18 cellular contexts compared by ENCODE assay signal in genomic region chr1:184793967-184794366, GRCh38. TPM values are rescaled to one million over a fixed set of nuclear protein-coding genes. Genes with fewer than 3 reads are reported as not detected.
DNase-seq lines count a peak whose midpoint lies in the region; ATAC-seq, FAIRE-seq and TF ChIP-seq lines count a peak whose summit lies in the region.
"Had no signal": no experiment of that assay in that cellular context is flagged by ENCODE, and none has a peak within 500 bp of the region (broad histone marks: within the 10 kb centered on the region; RNA-seq: fewer than 3 reads in every experiment).

No MANE protein-coding gene starts in this region.

- TF ChIP-seq EP300 in HepG2 (IDR thresholded peaks at IDR 0.05; ENCODE audit: low read depth in 2 of 2, low read length in 2 of 2): no peak
- no peak for TF ChIP-seq EP300 in HepG2 (CRISPR knock-in tag; IDR thresholded peaks at IDR 0.05; ENCODE audit: borderline replicate concordance)

- ATAC-seq in HepG2 (no peak), HG02970 (IDR thresholded peaks at IDR 0.05; ENCODE audit: low FRiP score, unreplicated experiment) (no peak)
- no peak for ATAC-seq in activated T-helper 17 cell treated with anti-CD3 and anti-CD28 coated beads, Interleukin-2, amount 50 U/mL, for 72 hours (replicated peaks)

- no peak overlapping the region for H3K4me2 ChIP-seq in HepG2 (ENCODE audit: low read depth, low read length)

- peaks cover 7% of the 10 kb centered on the region for H3K4me1 Mint-ChIP-seq in activated T-helper 17 cell treated with anti-CD3 and anti-CD28 coated beads, Interleukin-2, amount 50 U/mL, for 72 hours

- peaks cover 81% of the 10 kb centered on the region for H3K36me3 Mint-ChIP-seq in activated T-helper 17 cell treated with anti-CD3 and anti-CD28 coated beads, Interleukin-2, amount 50 U/mL, for 72 hours (ENCODE audit: low read depth)

- BruUV-seq in HepG2 (replicated peaks; lab: Mats Ljungman, UMichigan): no TSS peak

- no peak for TF ChIP-seq CTCF in liver (IDR thresholded peaks at IDR 0.05; ENCODE audit: low read depth, low read length, missing input control)
- TF ChIP-seq CTCF in HepG2 (CRISPR knock-in tag; IDR thresholded peaks at IDR 0.05): no peak
- TF ChIP-seq CTCF in neutrophil (IDR thresholded peaks at IDR 0.05): no peak

- no peak overlapping the region for H2AFZ ChIP-seq in HepG2 (ENCODE audit: low read length)

- CTCF ChIA-PET in HepG2 (lab: Yijun Ruan, JAX; ENCODE audit: low intra/inter-chr PET ratio, low total read pairs): no interaction called here

- peak overlapping the region; percentile 11 for H3K27ac Mint-ChIP-seq in activated T-helper 17 cell treated with anti-CD3 and anti-CD28 coated beads, Interleukin-2, amount 50 U/mL, for 72 hours

- H3K4me3 Mint-ChIP-seq in activated T-helper 17 cell treated with anti-CD3 and anti-CD28 coated beads, Interleukin-2, amount 50 U/mL, for 72 hours: no peak overlapping the region
- H3K4me3 Mint-ChIP-seq: CD4-positive, alpha-beta memory T cell had no signal

- in situ Hi-C loops in HepG2 (cut with HindIII; ENCODE audit: extremely low pct_ligation_motif_present, low pct_unique_long_range_greater_than_20kb): no loop called here

- H3K9ac ChIP-seq in liver (ENCODE audit: low read depth in 1 of 2, low read length in 2 of 2): no peak overlapping the region
- H3K9ac ChIP-seq in HepG2 (ENCODE audit: insufficient read depth, low read depth, low read length): no peak overlapping the region

- H3K9me3 Mint-ChIP-seq in activated T-helper 17 cell treated with anti-CD3 and anti-CD28 coated beads, Interleukin-2, amount 50 U/mL, for 72 hours: no peaks in the 10 kb centered on the region
- H3K9me3 Mint-ChIP-seq: CD4-positive, alpha-beta memory T cell had no signal

- peaks cover 7 to 39% (median 29%) of the 10 kb centered on the region in 4 donors for H3K4me1 ChIP-seq in liver (ENCODE audit: control insufficient read depth in 4 of 4, insufficient read depth in 4 of 4, low read length in 3 of 4)
- peaks cover 21% of the 10 kb centered on the region for H3K4me1 ChIP-seq in HepG2 (ENCODE audit: insufficient read depth, low read length)
- peaks cover 32 to 39% of the 10 kb centered on the region in 2 experiments for H3K4me1 ChIP-seq in neutrophil (ENCODE audit: control insufficient read depth in 1 of 2, insufficient read depth in 1 of 2, low read depth in 1 of 2, low read length in 1 of 2)

- 36% methylated on average over 3 of the region's 3 CpGs for WGBS in liver
- 79% methylated on average over 3 of the region's 3 CpGs for WGBS in HepG2 (ENCODE audit: low lambda C conversion rate)

- H3K27me3 ChIP-seq in liver (ENCODE audit: control insufficient read depth in 4 of 4, insufficient read depth in 4 of 4, low read length in 3 of 4): no peaks in the 10 kb centered on the region
- H3K27me3 ChIP-seq in HepG2 (ENCODE audit: control insufficient read depth in 1 of 2, insufficient read depth in 2 of 2, low read length in 2 of 2): no peaks in the 10 kb centered on the region
- H3K27me3 ChIP-seq in neutrophil: no peaks in the 10 kb centered on the region

- intact Hi-C loops in HepG2 (cut with micrococcal nuclease; ENCODE audit: unreplicated experiment): no loop called here

- no peaks in the 10 kb centered on the region for H3K79me2 ChIP-seq in HepG2 (ENCODE audit: insufficient read depth, low read length)

- peak overlapping the region in 1 of 2 donors; percentile 55 for H3K27ac ChIP-seq in liver (ENCODE audit: low read depth in 1 of 2, low read length in 2 of 2)
- no peak overlapping the region for H3K27ac ChIP-seq in HepG2 (ENCODE audit: extremely low read length, insufficient read depth, low read length)
- H3K27ac ChIP-seq in neutrophil: peak overlapping the region; percentile 82

- TF ChIP-seq RAD21 in liver (IDR thresholded peaks at IDR 0.05) (no peak), HepG2 (CRISPR knock-in tag; IDR thresholded peaks at IDR 0.05) (no peak)

- no peaks in the 10 kb centered on the region for H3K27me3 Mint-ChIP-seq in activated T-helper 17 cell treated with anti-CD3 and anti-CD28 coated beads, Interleukin-2, amount 50 U/mL, for 72 hours
- H3K27me3 Mint-ChIP-seq: CD4-positive, alpha-beta memory T cell had no signal

- FAIRE-seq in HepG2 (lab: Jason Lieb, UNC): no peak
- FAIRE-seq: GM19239, H1 had no signal

- no peaks in the 10 kb centered on the region for H3K36me3 ChIP-seq in liver (ENCODE audit: control insufficient read depth in 4 of 4, insufficient read depth in 3 of 4, low read depth in 1 of 4, low read length in 3 of 4)
- no peaks in the 10 kb centered on the region for H3K36me3 ChIP-seq in HepG2 (replicated peaks in 1 of 2; ENCODE audit: control insufficient read depth in 1 of 2, insufficient read depth in 2 of 2, low read length in 2 of 2)
- H3K36me3 ChIP-seq in neutrophil: peaks cover 76% of the 10 kb centered on the region

- no peak overlapping the region for H3K4me3 ChIP-seq in liver (ENCODE audit: low read depth in 1 of 3, low read length in 3 of 3)
- H3K4me3 ChIP-seq in HepG2 (replicated peaks in 1 of 3; ENCODE audit: insufficient read depth in 1 of 3, low read depth in 2 of 3, low read length in 3 of 3): no peak overlapping the region
- H3K4me3 ChIP-seq in neutrophil (ENCODE audit: low read depth in 1 of 2, low read length in 1 of 2): no peak overlapping the region

- TF ChIP-seq POLR2A in HepG2 (IDR thresholded peaks at IDR 0.05; ENCODE audit: insufficient read depth in 1 of 2, low read depth in 2 of 2, low read length in 2 of 2): no peak

- DNase-seq in HepG2 (ENCODE audit: low spot score) (no peak), HCEC 1CT (no peak), GOT3 (lab: John Stamatoyannopoulos, UW) (no peak), GM19240 (ENCODE audit: insufficient read length, low spot score) (no peak)
- DNase-seq: CD4-positive, alpha-beta memory T cell; DMS153; GDM1; NCI-H1105; NCI-H2081; NCI-H2171 treated with DMSO at 0.1 percent for 48 hours; NCI-H748 treated with DMSO at 0.1 percent for 48 hours; SHP77 treated with DMSO at 0.1 percent for 48 hours had no signal

- H3K9me3 ChIP-seq in liver (ENCODE audit: control insufficient read depth in 4 of 4, low read length in 3 of 4) (no peaks in the 10 kb centered on the region), HepG2 (ENCODE audit: low read length) (no peaks in the 10 kb centered on the region), neutrophil (no peaks in the 10 kb centered on the region)

- no peaks in the 10 kb centered on the region for H4K20me1 ChIP-seq in HepG2 (ENCODE audit: insufficient read depth, low read length)

- POLR2A ChIA-PET in HepG2 (lab: Yijun Ruan, JAX): no interaction called here

TF ChIP-seq in liver, 16 proteins besides CTCF, POLR2A, EP300 and RAD21:
- TF ChIP-seq TAF1 (conservative IDR thresholded peaks at IDR 0.05) (no peak), RXRA (IDR thresholded peaks at IDR 0.05) (peak in 1 of 2 donors; percentile 31), HNF4A (conservative IDR thresholded peaks at IDR 0.05) (peak; percentile 21 to 55)

TF ChIP-seq in HepG2, 621 proteins besides CTCF, POLR2A, EP300 and RAD21 (continues in another document):
- TF ChIP-seq ZNF317 (CRISPR knock-in tag; IDR thresholded peaks at IDR 0.05): no peak
- no peak for TF ChIP-seq ZNF3 (CRISPR knock-in tag; IDR thresholded peaks at IDR 0.05)
- TF ChIP-seq RAD51 (IDR thresholded peaks at IDR 0.05; ENCODE audit: borderline replicate concordance): no peak
- no peak for TF ChIP-seq ZNF770 (CRISPR knock-in tag; IDR thresholded peaks at IDR 0.05)

RNA-seq across cellular contexts. Expression of gene EDEM3, which starts 39.3 kb away (rescaled TPM):
- total RNA-seq in liver (10 to 100 TPM; 32.9 to 53.8 TPM), HepG2 (2016; rRNA removed; fragmentation: Illumina TruSeq; extraction: Trizol) (11.8 and 18.2 TPM in 2 replicates)
- polyA plus RNA-seq in liver (10 to 100 TPM; 11.7 to 14.5 TPM), HepG2 (2011; rRNA removed) (10.4 and 13.1 TPM in 2 replicates)
- total RNA-seq in HepG2 (2016; cell fraction: cytosol; rRNA removed; fragmentation: Illumina TruSeq; extraction: Trizol; ENCODE audit: low read depth): 2.6 and 5.4 TPM in 2 replicates
- total RNA-seq in HepG2 (2016; cell fraction: insoluble cytoplasmic fraction; rRNA removed; fragmentation: Illumina TruSeq; extraction: Trizol): 11.9 and 18.8 TPM in 2 replicates
- total RNA-seq in HepG2 (2016; cell fraction: membrane; rRNA removed; fragmentation: Illumina TruSeq; extraction: Trizol): 3.9 and 4.4 TPM in 2 replicates
- total RNA-seq in HepG2 (2016; cell fraction: nucleus; rRNA removed; fragmentation: Illumina TruSeq; extraction: Trizol): 23.9 and 24.0 TPM in 2 replicates
- 6.3 and 7.4 TPM in 2 replicates for polyA plus RNA-seq in HepG2 (2011; cell fraction: cytosol; rRNA removed)
- 11.1 and 14.7 TPM in 2 replicates for polyA plus RNA-seq in HepG2 (2011; cell fraction: nucleus; rRNA removed)
- 12.8 and 13.6 TPM in 2 replicates for polyA plus RNA-seq in HepG2 (2012)
- polyA plus RNA-seq in HepG2 (2016; cell fraction: cytosol; fragmentation: Illumina TruSeq; extraction: Trizol; ENCODE audit: low read depth): 0.31 and 0.55 TPM in 2 replicates
- 6.3 and 7.8 TPM in 2 replicates for polyA plus RNA-seq in HepG2 (2016; cell fraction: insoluble cytoplasmic fraction; fragmentation: Illumina TruSeq; extraction: Trizol; ENCODE audit: low read depth)
- polyA plus RNA-seq in HepG2 (2016; cell fraction: membrane; fragmentation: Illumina TruSeq; extraction: Trizol; ENCODE audit: low read depth): 1.0 and 1.2 TPM in 2 replicates
- polyA plus RNA-seq in HepG2 (2016; cell fraction: nucleus; fragmentation: Illumina TruSeq; extraction: Trizol; ENCODE audit: insufficient read depth, low read depth): 19.1 and 19.3 TPM in 2 replicates
- 22.1 and 31.5 TPM in 2 replicates for polyA minus RNA-seq in HepG2 (2011; rRNA and poly(A)+ RNA removed; ENCODE audit: low replicate concordance)
- polyA minus RNA-seq in HepG2 (2011; cell fraction: cytosol; rRNA and poly(A)+ RNA removed): 22.6 and 36.7 TPM in 2 replicates
- polyA minus RNA-seq in HepG2 (2011; cell fraction: nucleus; rRNA and poly(A)+ RNA removed): 26.3 and 36.1 TPM in 2 replicates
- total RNA-seq in activated T-helper 17 cell treated with anti-CD3 and anti-CD28 coated beads, Interleukin-2, amount 50 U/mL, for 72 hours: 10 to 100 TPM; 11.7 to 20.4 TPM
